In genomic region chr3:35043040-35043439, GRCh38 we compare ENCODE assay signal across 9 cellular contexts.
"Had no signal": no experiment of that assay in that cellular context is flagged by ENCODE, and none has a peak within 500 bp of the region (broad histone marks: within the 10 kb centered on the region; RNA-seq: fewer than 3 reads in every experiment).

No MANE protein-coding gene starts in this region.

- H3K4me3 ChIP-seq: GM23338, K562 had no signal

- H3K4me2 ChIP-seq: GM23338 had no signal

- H3K27ac ChIP-seq: HL-60 had no signal

- H2AFZ ChIP-seq: GM23338 had no signal

- FAIRE-seq: H1, H54, K562 had no signal

- ATAC-seq: GM23338, K562 had no signal

- DNase-seq: H9, HCEC 1CT, IMR-90, KG1 had no signal
